22 cellular contexts compared by ENCODE assay signal in genomic region chr11:125454047-125454446, GRCh38. TPM values are rescaled to one million over a fixed set of nuclear protein-coding genes. Genes with fewer than 3 reads are reported as not detected.
"Had no signal": no experiment of that assay in that cellular context is flagged by ENCODE, and none has a peak within 500 bp of the region (broad histone marks: within the 10 kb centered on the region; RNA-seq: fewer than 3 reads in every experiment).

No MANE protein-coding gene starts in this region.

- H3K4me1 Mint-ChIP-seq: activated CD4-positive, alpha-beta T cell treated with anti-CD3 and anti-CD28 coated beads, Interleukin-2, amount 10 ng/mL, durations not matched to agents 24 days and 14 days; immature natural killer cell had no signal

- ATAC-seq: activated CD4-positive, CD25-positive, alpha-beta regulatory T cell treated with anti-CD3 and anti-CD28 coated beads, Interleukin-2, amount 50 U/mL, for 24 hours; activated CD8-positive, alpha-beta memory T cell treated with anti-CD3 and anti-CD28 coated beads, Interleukin-2, amount 10 ng/mL, durations not matched to agents 7 days and 5 days; natural killer cell treated with Interleukin-12 subunit alpha and Interleukin-12 subunit beta and Interleukin-15 and Interleukin-18, amount 100 ng/mL, for 72 hours; pancreas; psoas muscle; right cardiac atrium had no signal

- H3K36me3 Mint-ChIP-seq: activated CD8-positive, alpha-beta memory T cell treated with anti-CD3 and anti-CD28 coated beads, Interleukin-2, amount 10 ng/mL, durations not matched to agents 7 days and 5 days; activated naive CD4-positive, alpha-beta T cell treated with anti-CD3 and anti-CD28 coated beads, Interleukin-2, amount 50 U/mL, for 24 hours had no signal

- H3K27ac Mint-ChIP-seq: activated CD4-positive, alpha-beta memory T cell treated with anti-CD3 and anti-CD28 coated beads, Interleukin-2, amount 10 ng/mL, durations not matched to agents 7 days and 5 days; activated CD4-positive, alpha-beta T cell treated with anti-CD3 and anti-CD28 coated beads, Interleukin-2, amount 10 ng/mL, durations not matched to agents 24 days and 14 days; activated CD8-positive, alpha-beta memory T cell treated with anti-CD3 and anti-CD28 coated beads, Interleukin-2, amount 10 ng/mL, durations not matched to agents 7 days and 5 days; activated naive CD4-positive, alpha-beta T cell treated with anti-CD3 and anti-CD28 coated beads, Interleukin-2, amount 50 U/mL, for 24 hours; immature natural killer cell; natural killer cell treated with Interleukin-12 subunit alpha and Interleukin-12 subunit beta and Interleukin-15 and Interleukin-18, amount 100 ng/mL, for 72 hours; stimulated activated naive CD8-positive, alpha-beta T cell treated with anti-CD3 and anti-CD28 coated beads, Interleukin-15, Interleukin-2, amounts not matched to agents 100 ng/mL and 50 ng/mL, for 24 hours had no signal

- H3K4me3 Mint-ChIP-seq: activated CD4-positive, alpha-beta memory T cell treated with anti-CD3 and anti-CD28 coated beads, Interleukin-2, amount 10 ng/mL, durations not matched to agents 7 days and 5 days; activated CD4-positive, alpha-beta T cell treated with anti-CD3 and anti-CD28 coated beads, Interleukin-2, amount 10 ng/mL, durations not matched to agents 24 days and 14 days; activated CD8-positive, alpha-beta memory T cell treated with anti-CD3 and anti-CD28 coated beads, Interleukin-2, amount 10 ng/mL, durations not matched to agents 7 days and 5 days; activated naive CD4-positive, alpha-beta T cell treated with anti-CD3 and anti-CD28 coated beads, Interleukin-2, amount 50 U/mL, for 24 hours; immature natural killer cell; natural killer cell treated with Interleukin-12 subunit alpha and Interleukin-12 subunit beta and Interleukin-15 and Interleukin-18, amount 100 ng/mL, for 72 hours; stimulated activated naive CD8-positive, alpha-beta T cell treated with anti-CD3 and anti-CD28 coated beads, Interleukin-15, Interleukin-2, amounts not matched to agents 100 ng/mL and 50 ng/mL, for 24 hours had no signal

- H3K36me3 ChIP-seq: brain microvascular endothelial cell, neutrophil, pancreas, transverse colon, uterus had no signal

- DNase-seq: activated CD4-positive, alpha-beta memory T cell treated with anti-CD3 and anti-CD28 coated beads, Interleukin-2, amount 10 ng/mL, durations not matched to agents 7 days and 5 days; activated CD4-positive, alpha-beta T cell treated with anti-CD3 and anti-CD28 coated beads, Interleukin-2, amount 10 ng/mL, durations not matched to agents 24 days and 14 days; activated CD8-positive, alpha-beta memory T cell treated with anti-CD3 and anti-CD28 coated beads, Interleukin-2, amount 10 ng/mL, durations not matched to agents 7 days and 5 days; activated gamma-delta T cell treated with Interleukin-2 at 50 U/mL for 16 hours; aorta; brain microvascular endothelial cell; foreskin fibroblast; immature natural killer cell; pancreas; psoas muscle; right cardiac atrium; transverse colon; uterus had no signal

- H3K27me3 Mint-ChIP-seq: activated CD4-positive, alpha-beta memory T cell treated with anti-CD3 and anti-CD28 coated beads, Interleukin-2, amount 10 ng/mL, durations not matched to agents 7 days and 5 days; activated CD8-positive, alpha-beta memory T cell treated with anti-CD3 and anti-CD28 coated beads, Interleukin-2, amount 10 ng/mL, durations not matched to agents 7 days and 5 days; activated naive CD4-positive, alpha-beta T cell treated with anti-CD3 and anti-CD28 coated beads, Interleukin-2, amount 50 U/mL, for 24 hours; natural killer cell treated with Interleukin-12 subunit alpha and Interleukin-12 subunit beta and Interleukin-15 and Interleukin-18, amount 100 ng/mL, for 72 hours; stimulated activated naive CD8-positive, alpha-beta T cell treated with anti-CD3 and anti-CD28 coated beads, Interleukin-15, Interleukin-2, amounts not matched to agents 100 ng/mL and 50 ng/mL, for 24 hours had no signal

- H3K9me3 ChIP-seq: neutrophil, pancreas, psoas muscle, transverse colon, uterus had no signal

- H3K4me3 ChIP-seq: coronary artery, pancreas, psoas muscle, transverse colon, uterus had no signal

- H3K27ac ChIP-seq: brain microvascular endothelial cell, coronary artery, neutrophil, pancreas, psoas muscle, transverse colon, uterus, VCaP had no signal

- H3K27me3 ChIP-seq: brain microvascular endothelial cell, neutrophil, pancreas, transverse colon, uterus had no signal

- H3K9me3 Mint-ChIP-seq: activated CD4-positive, alpha-beta memory T cell treated with anti-CD3 and anti-CD28 coated beads, Interleukin-2, amount 10 ng/mL, durations not matched to agents 7 days and 5 days; activated CD4-positive, alpha-beta T cell treated with anti-CD3 and anti-CD28 coated beads, Interleukin-2, amount 10 ng/mL, durations not matched to agents 24 days and 14 days; activated naive CD4-positive, alpha-beta T cell treated with anti-CD3 and anti-CD28 coated beads, Interleukin-2, amount 50 U/mL, for 24 hours; immature natural killer cell; natural killer cell treated with Interleukin-12 subunit alpha and Interleukin-12 subunit beta and Interleukin-15 and Interleukin-18, amount 100 ng/mL, for 72 hours; stimulated activated naive CD8-positive, alpha-beta T cell treated with anti-CD3 and anti-CD28 coated beads, Interleukin-15, Interleukin-2, amounts not matched to agents 100 ng/mL and 50 ng/mL, for 24 hours had no signal

- FAIRE-seq: endometrium, pancreas had no signal

RNA-seq across cellular contexts. Expression of gene FEZ1, which starts 42.0 kb away (rescaled TPM):
- total RNA-seq: T-helper 2 cell treated with Interferon-gamma antibody and Interleukin-4, amounts not matched to agents 100 ng/mL and 5 ng/mL, for 36 hours had no signal
